Comparison of ENCODE assay signal across 17 cellular contexts in the genomic region with DNA sequence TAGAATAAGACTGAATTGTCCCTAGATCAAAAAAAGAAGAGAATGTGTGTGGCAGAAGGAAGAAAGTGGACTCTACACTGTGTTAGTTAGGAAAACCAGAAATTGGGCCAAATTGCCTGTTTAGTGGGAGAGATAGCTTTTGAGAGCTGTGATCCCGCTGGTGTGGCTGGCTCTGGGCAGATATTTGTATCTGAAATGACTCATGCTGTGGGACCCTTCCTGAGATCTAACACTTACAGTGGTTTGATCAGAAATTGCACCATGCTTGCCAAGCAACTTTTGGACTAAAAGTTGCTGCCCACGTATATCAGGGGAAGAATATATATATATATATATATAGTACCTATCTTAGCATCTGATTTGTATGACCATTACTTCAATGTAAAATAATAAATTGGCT. TPM values are rescaled to one million over a fixed set of nuclear protein-coding genes. Genes with fewer than 3 reads are reported as not detected.
DNase-seq lines count a peak whose midpoint lies in the region; ATAC-seq and TF ChIP-seq lines count a peak whose summit lies in the region.
"Had no signal": no experiment of that assay in that cellular context is flagged by ENCODE, and none has a peak within 500 bp of the region (broad histone marks: within the 10 kb centered on the region; RNA-seq: fewer than 3 reads in every experiment).

No MANE protein-coding gene starts in this region.

- no peaks in the 10 kb centered on the region for H3K9me3 ChIP-seq in hepatocyte (ENCODE audit: low read depth)
- no peaks in the 10 kb centered on the region for H3K9me3 ChIP-seq in skeletal muscle tissue (ENCODE audit: control insufficient read depth in 3 of 3, low read length in 3 of 3)
- H3K9me3 ChIP-seq: prostate gland had no signal

- H3K27ac Mint-ChIP-seq in brain: peak overlapping the region; percentile 59 to 94 (median 79)
- H3K27ac Mint-ChIP-seq: activated T-cell treated with anti-CD3 and anti-CD28 coated beads, Interleukin-2, amount 50 U/mL, for 72 hours; CD4-positive, alpha-beta memory T cell; stimulated activated naive CD8-positive, alpha-beta T cell treated with anti-CD3 and anti-CD28 coated beads, Interleukin-15, amount 100 ng/mL, for 72 hours; T-cell had no signal

- H3K9me2 ChIP-seq in hepatocyte (replicated peaks; ENCODE audit: insufficient read depth): no peaks in the 10 kb centered on the region

- no peak overlapping the region for H3K4me2 ChIP-seq in hepatocyte

- no peaks in the 10 kb centered on the region for H3K27me3 Mint-ChIP-seq in brain
- H3K27me3 Mint-ChIP-seq: CD4-positive, alpha-beta memory T cell; IgD-negative memory B cell; stimulated activated naive CD8-positive, alpha-beta T cell treated with anti-CD3 and anti-CD28 coated beads, Interleukin-15, amount 100 ng/mL, for 72 hours; T-cell had no signal

- H3K79me2 ChIP-seq in hepatocyte: peaks cover 2% of the 10 kb centered on the region

- peak; percentile 5 for DNase-seq in KBM-7
- no peak for DNase-seq in hepatocyte (ENCODE audit: low spot score)
- DNase-seq: activated CD4-positive, alpha-beta T cell treated with anti-CD3 and anti-CD28 coated beads for 4 hours; activated T-cell treated with anti-CD3 and anti-CD28 coated beads, Interleukin-2, amount 50 U/mL, for 72 hours; CD4-positive, alpha-beta memory T cell; NCI-H146; NCI-H510A treated with DMSO at 0.1 percent for 48 hours; stimulated activated naive CD8-positive, alpha-beta T cell treated with anti-CD3 and anti-CD28 coated beads, Interleukin-15, amount 100 ng/mL, for 72 hours; T-cell had no signal

- no peak overlapping the region for H3K4me3 ChIP-seq in hepatocyte
- H3K4me3 ChIP-seq in skeletal muscle tissue (ENCODE audit: low read length in 3 of 3): no peak overlapping the region
- H3K4me3 ChIP-seq: prostate gland had no signal

- H3K27ac ChIP-seq in hepatocyte (peak overlapping the region; percentile 69), skeletal muscle tissue (ENCODE audit: low read depth, low read length) (peak overlapping the region; percentile 9)
- H3K27ac ChIP-seq: prostate gland had no signal

- H3K36me3 Mint-ChIP-seq in brain: peaks cover 76% of the 10 kb centered on the region

- WGBS in hepatocyte (ENCODE audit: low lambda C conversion rate, missing lambda C conversion rate): 76% methylated on average over 2 of the region's 2 CpGs

- H2AFZ ChIP-seq in hepatocyte: no peak overlapping the region

- H3K4me1 ChIP-seq in hepatocyte (ENCODE audit: insufficient read depth): no peaks in the 10 kb centered on the region
- peaks cover 0 to 5% (median 2%) of the 10 kb centered on the region in 3 donors for H3K4me1 ChIP-seq in skeletal muscle tissue (ENCODE audit: control insufficient read depth in 3 of 3, insufficient read depth in 3 of 3, low read length in 3 of 3)
- H3K4me1 ChIP-seq: prostate gland had no signal

- peaks cover 27% of the 10 kb centered on the region for H3K4me1 Mint-ChIP-seq in brain

- no peaks in the 10 kb centered on the region for H4K20me1 ChIP-seq in hepatocyte (ENCODE audit: insufficient read depth, poor library complexity, severe bottlenecking)

- H3K9ac ChIP-seq in skeletal muscle tissue (ENCODE audit: low read depth in 1 of 3, low read length in 3 of 3): no peak overlapping the region

- TF ChIP-seq CTCF in brain (conservative IDR thresholded peaks at IDR 0.05): no peak
- no peak for TF ChIP-seq CTCF in hepatocyte (IDR thresholded peaks at IDR 0.05; ENCODE audit: poor library complexity)

- H3K9me3 Mint-ChIP-seq in brain: peaks cover 0 to 6% (median 3%) of the 10 kb centered on the region in 5 experiments
- H3K9me3 Mint-ChIP-seq: IgD-negative memory B cell had no signal

- peak overlapping the region in 2 of 5 experiments; percentile 9 to 30 for H3K4me3 Mint-ChIP-seq in brain
- H3K4me3 Mint-ChIP-seq: activated T-cell treated with anti-CD3 and anti-CD28 coated beads, Interleukin-2, amount 50 U/mL, for 72 hours; CD4-positive, alpha-beta memory T cell; IgD-negative memory B cell; stimulated activated naive CD8-positive, alpha-beta T cell treated with anti-CD3 and anti-CD28 coated beads, Interleukin-15, amount 100 ng/mL, for 72 hours; T-cell had no signal

- no peaks in the 10 kb centered on the region for H3K36me3 ChIP-seq in hepatocyte (replicated peaks; ENCODE audit: insufficient read depth, low read depth)
- H3K36me3 ChIP-seq in skeletal muscle tissue (ENCODE audit: control insufficient read depth in 3 of 3, insufficient read depth in 3 of 3, low read length in 3 of 3): no peaks in the 10 kb centered on the region
- H3K36me3 ChIP-seq: prostate gland had no signal

- in situ Hi-C loops in KBM-7 (cut with MboI; ENCODE audit: low pct_unique_long_range_greater_than_20kb, low sequenced_read_pairs): no loop called here

- no peak for ATAC-seq in HG03460 (IDR thresholded peaks at IDR 0.05; ENCODE audit: unreplicated experiment)
- ATAC-seq in HG03196 (IDR thresholded peaks at IDR 0.05; ENCODE audit: unreplicated experiment): no peak
- ATAC-seq in GM21528 (IDR thresholded peaks at IDR 0.05; ENCODE audit: low FRiP score, unreplicated experiment): no peak
- ATAC-seq: activated T-cell treated with anti-CD3 and anti-CD28 coated beads, Interleukin-2, amount 50 U/mL, for 72 hours; Panc1; stimulated activated naive CD8-positive, alpha-beta T cell treated with anti-CD3 and anti-CD28 coated beads, Interleukin-15, amount 100 ng/mL, for 72 hours; T-cell had no signal

- no peaks in the 10 kb centered on the region for H3K27me3 ChIP-seq in hepatocyte
- no peaks in the 10 kb centered on the region for H3K27me3 ChIP-seq in skeletal muscle tissue (ENCODE audit: control insufficient read depth in 3 of 3, insufficient read depth in 3 of 3, low read length in 3 of 3)

RNA-seq across cellular contexts. Expression of a gene that starts 27.7 kb away (rescaled TPM):
- polyA plus RNA-seq in brain (ENCODE audit: insufficient read depth, low read depth, low replicate concordance) (14.8 TPM), hepatocyte (7.3 and 9.5 TPM in 2 replicates)
- total RNA-seq in hepatocyte (12.4 and 20.1 TPM in 2 replicates), skeletal muscle tissue (12.0 TPM)

RNA-seq across cellular contexts. Expression of a gene that starts 27.8 kb away (rescaled TPM):
- polyA plus RNA-seq in brain (ENCODE audit: insufficient read depth, low read depth, low replicate concordance): 41.0 TPM
- 30.5 and 40.2 TPM in 2 replicates for total RNA-seq in hepatocyte
- polyA plus RNA-seq in hepatocyte: 22.9 and 33.8 TPM in 2 replicates
- 24.0 TPM for total RNA-seq in skeletal muscle tissue
